ENCODE assay signal across 8 cellular contexts in the genomic region with DNA sequence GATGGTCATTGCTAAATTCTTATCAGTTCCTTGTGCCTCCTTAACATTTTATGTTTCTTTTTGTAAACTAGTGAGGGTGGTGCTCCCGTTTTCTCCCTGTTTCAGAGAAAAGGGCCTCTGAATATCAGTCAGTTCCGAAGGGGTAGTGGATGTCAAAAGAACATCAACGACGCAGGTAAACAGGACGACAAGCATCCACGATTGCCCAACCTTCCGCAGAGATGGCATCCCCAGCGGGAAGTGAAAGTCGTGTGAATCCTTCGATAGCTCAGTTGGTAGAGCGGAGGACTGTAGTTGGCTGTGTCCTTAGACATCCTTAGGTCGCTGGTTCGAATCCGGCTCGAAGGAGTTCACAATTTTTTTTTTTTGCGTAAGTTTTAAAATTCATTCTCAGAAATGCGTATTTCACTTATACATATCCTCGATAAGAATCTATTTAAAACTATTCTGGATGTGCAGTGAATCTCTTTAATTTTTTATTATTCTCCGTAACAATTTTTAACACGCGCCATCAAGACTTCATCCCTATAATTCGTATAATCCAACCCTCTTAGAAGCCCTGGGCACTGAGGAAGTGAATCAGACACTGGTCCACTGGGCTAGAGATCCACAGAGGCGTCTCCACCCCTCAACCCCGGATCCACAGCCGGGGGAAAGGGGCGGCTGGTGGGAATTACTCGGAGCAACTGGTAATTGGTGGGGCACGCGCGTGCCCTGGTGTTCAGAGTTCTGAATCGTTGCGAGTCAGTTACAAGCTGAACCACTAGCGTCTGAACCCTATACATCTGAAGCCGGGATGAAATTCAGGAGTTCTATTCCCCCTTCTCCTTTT. TPM values are rescaled to one million over a fixed set of nuclear protein-coding genes. Genes with fewer than 3 reads are reported as not detected.
DNase-seq lines count a peak whose midpoint lies in the region; ATAC-seq and TF ChIP-seq lines count a peak whose summit lies in the region.

No MANE protein-coding gene starts in this region.

- intact Hi-C loops in left cardiac atrium (cut with DNase I): loop anchor here in 1 of 2 donors (2.0 kb wide), 1 partner anchor 14 kb away; no protein-coding TSS in a partner anchor

- DNase-seq in GM04504 (ENCODE audit: low read depth) (peak; percentile 80), NCI-H1436 treated with DMSO at 0.1 percent for 48 hours (lab: John Stamatoyannopoulos, UW) (peak; percentile 84), SW480 (ENCODE audit: low spot score) (peak; percentile 82), amniotic epithelial cell (ENCODE audit: low read depth) (peak; percentile 86), left cardiac atrium (peak; percentile 82), progenitor cell of endocrine pancreas (ENCODE audit: low spot score, unreplicated experiment) (peak; percentile 97), ureter (ENCODE audit: low spot score) (peak; percentile 98)

- no peaks in the 10 kb centered on the region for H3K9me3 Mint-ChIP-seq in progenitor cell of endocrine pancreas (ENCODE audit: low read depth)

- peaks cover 2% of the 10 kb centered on the region for H3K4me1 Mint-ChIP-seq in progenitor cell of endocrine pancreas (ENCODE audit: low read depth)

- H3K36me3 Mint-ChIP-seq in progenitor cell of endocrine pancreas (ENCODE audit: insufficient read depth): no peaks in the 10 kb centered on the region

- H3K27me3 Mint-ChIP-seq in progenitor cell of endocrine pancreas: peaks cover 4% of the 10 kb centered on the region

- TF ChIP-seq CTCF in progenitor cell of endocrine pancreas (IDR thresholded peaks at IDR 0.05; ENCODE audit: unreplicated experiment): no peak

- H3K4me3 Mint-ChIP-seq in progenitor cell of endocrine pancreas (ENCODE audit: low read depth): peak overlapping the region; percentile 79

- H3K27ac Mint-ChIP-seq in progenitor cell of endocrine pancreas: peak overlapping the region; percentile 99

- ATAC-seq in HG02763 (IDR thresholded peaks at IDR 0.05; ENCODE audit: unreplicated experiment) (peak; percentile 63), left cardiac atrium (peak; percentile 83 to 89)

RNA-seq across cellular contexts. Expression of gene ABT1, which starts 27.9 kb away (rescaled TPM):
- total RNA-seq in left cardiac atrium (10 to 100 TPM in 1 of 2 donors, 1 to 10 TPM in 1; 8.2 to 10.7 TPM), progenitor cell of endocrine pancreas (23.6 and 25.5 TPM in 2 replicates), ureter (17.0 TPM)

RNA-seq across cellular contexts. Expression of gene HMGN4, which starts 30.7 kb away (rescaled TPM):
- total RNA-seq in left cardiac atrium (10 to 100 TPM; 29.4 to 38.6 TPM), progenitor cell of endocrine pancreas (39.7 and 42.5 TPM in 2 replicates), ureter (75.3 TPM)

Comparison
In these comparisons a context has a peak if more than half of its experiments do, and no peak if none do; other contexts are left out.
1. Peak in every context shown above with its lines: DNase-seq and ATAC-seq.